ENCODE assay signal across 9 cellular contexts in the genomic region with DNA sequence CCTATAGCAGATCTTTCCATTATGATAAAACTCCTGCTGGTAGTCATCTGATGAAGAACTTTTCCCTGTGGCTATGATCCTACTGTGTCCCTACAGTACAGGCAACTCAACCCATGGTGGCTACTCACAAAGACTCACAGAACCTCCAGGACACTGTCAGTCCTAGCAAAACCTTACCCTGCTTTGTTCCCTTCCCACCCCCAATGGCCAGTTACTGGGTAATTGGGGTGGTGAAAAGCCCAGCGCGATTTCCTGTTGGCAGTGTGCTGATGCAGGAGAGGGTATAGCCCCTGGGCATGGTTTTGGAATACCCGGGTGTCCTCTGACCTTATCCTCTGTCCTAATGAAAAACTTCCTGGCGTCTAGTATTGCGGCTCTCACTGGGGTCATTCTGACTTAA. TPM values are rescaled to one million over a fixed set of nuclear protein-coding genes. Genes with fewer than 3 reads are reported as not detected.
DNase-seq lines count a peak whose midpoint lies in the region; ATAC-seq and TF ChIP-seq lines count a peak whose summit lies in the region.
"Had no signal": no experiment of that assay in that cellular context is flagged by ENCODE, and none has a peak within 500 bp of the region (broad histone marks: within the 10 kb centered on the region; RNA-seq: fewer than 3 reads in every experiment).

No MANE protein-coding gene starts in this region.

- H3K9ac ChIP-seq in BLaER1 (peak overlapping the region; percentile 86), NT2/D1 (ENCODE audit: insufficient read length, low read depth) (no peak overlapping the region), neural progenitor cell (no peak overlapping the region)

- H3K27me3 ChIP-seq in BLaER1 (no peaks in the 10 kb centered on the region), NT2/D1 (ENCODE audit: insufficient read depth, insufficient read length) (peaks cover 9% of the 10 kb centered on the region), neural progenitor cell (no peaks in the 10 kb centered on the region)

- peaks cover 57% of the 10 kb centered on the region for H3F3A ChIP-seq in neural progenitor cell (ENCODE audit: low read depth)

- TF ChIP-seq CTCF in epithelial cell of esophagus (IDR thresholded peaks at IDR 0.05; ENCODE audit: insufficient read depth, low read depth, low read length, missing control alignments) (no peak), neural progenitor cell (IDR thresholded peaks at IDR 0.05) (no peak)

- H4K20me1 ChIP-seq in BLaER1 (no peaks in the 10 kb centered on the region), neural progenitor cell (ENCODE audit: low read depth) (no peaks in the 10 kb centered on the region)

- peaks cover 38% of the 10 kb centered on the region for H3K79me2 ChIP-seq in neural progenitor cell (ENCODE audit: low read depth)

- peaks cover 41% of the 10 kb centered on the region for H3K4me1 ChIP-seq in BLaER1
- H3K4me1 ChIP-seq in NT2/D1 (ENCODE audit: insufficient read depth, insufficient read length) = no peaks in the 10 kb centered on the region
- peaks cover 45% of the 10 kb centered on the region for H3K4me1 ChIP-seq in neural progenitor cell

- H3K4me2 ChIP-seq in BLaER1 (peak overlapping the region; percentile 91), neural progenitor cell (peak overlapping the region; percentile 96)

- H3K27me3 Mint-ChIP-seq in neural progenitor cell (ENCODE audit: insufficient read depth, low read depth) = no peaks in the 10 kb centered on the region

- H3K27ac Mint-ChIP-seq in neural progenitor cell = no peak overlapping the region

- H3K9me3 Mint-ChIP-seq in neural progenitor cell = peaks cover 16% of the 10 kb centered on the region

- H3K4me1 Mint-ChIP-seq in neural progenitor cell = peaks cover 47% of the 10 kb centered on the region

- H3K36me3 ChIP-seq in BLaER1 (peaks cover 19% of the 10 kb centered on the region), NT2/D1 (ENCODE audit: insufficient read depth, insufficient read length, low read length) (peaks cover 8% of the 10 kb centered on the region), neural progenitor cell (no peaks in the 10 kb centered on the region)

- DNase-seq in NT2/D1 (ENCODE audit: low read depth, low spot score) (no peak), epithelial cell of esophagus (ENCODE audit: low read depth) (no peak), neural progenitor cell (ENCODE audit: low spot score) (peak; percentile 29), NCI-H1930 (lab: John Stamatoyannopoulos, UW) (no peak), NOMO-1 treated with DMSO at 0.1 percent for 48 hours (lab: John Stamatoyannopoulos, UW; ENCODE audit: unreplicated experiment) (no peak)

- peak overlapping the region; percentile 93 for H2AFZ ChIP-seq in neural progenitor cell (replicated peaks)

- no peak for ATAC-seq in HG03378 (IDR thresholded peaks at IDR 0.05; ENCODE audit: unreplicated experiment)
- ATAC-seq in HG02678 (IDR thresholded peaks at IDR 0.05; ENCODE audit: unreplicated experiment) = no peak

- peaks cover 14% of the 10 kb centered on the region for H3K36me3 Mint-ChIP-seq in neural progenitor cell

- peaks cover 31% of the 10 kb centered on the region for H3K9me3 ChIP-seq in BLaER1
- peaks cover 29% of the 10 kb centered on the region for H3K9me3 ChIP-seq in NT2/D1 (ENCODE audit: insufficient read depth, low read length)
- H3K9me3 ChIP-seq in neural progenitor cell (ENCODE audit: low read depth) = peaks cover 4% of the 10 kb centered on the region

- peak overlapping the region; percentile 83 for H3K27ac ChIP-seq in BLaER1
- H3K27ac ChIP-seq in neural progenitor cell = no peak overlapping the region
- H3K27ac ChIP-seq: foreskin keratinocyte had no signal

- peak overlapping the region; percentile 75 for H3K4me3 ChIP-seq in BLaER1
- peak overlapping the region; percentile 81 for H3K4me3 ChIP-seq in NT2/D1 (ENCODE audit: insufficient read length, low read depth)
- H3K4me3 ChIP-seq in epithelial cell of esophagus (ENCODE audit: low read length) = peak overlapping the region; percentile 66
- H3K4me3 ChIP-seq in neural progenitor cell = peak overlapping the region; percentile 77

- peak overlapping the region; percentile 99 for H3K4me3 Mint-ChIP-seq in neural progenitor cell

RNA-seq across cellular contexts. Expression of a gene that starts 0.5 kb away (rescaled TPM):
- total RNA-seq in neural progenitor cell (ENCODE audit: low replicate concordance) = 13.5 and 15.0 TPM in 2 replicates
